21 cellular contexts compared by ENCODE assay signal in the genomic region with DNA sequence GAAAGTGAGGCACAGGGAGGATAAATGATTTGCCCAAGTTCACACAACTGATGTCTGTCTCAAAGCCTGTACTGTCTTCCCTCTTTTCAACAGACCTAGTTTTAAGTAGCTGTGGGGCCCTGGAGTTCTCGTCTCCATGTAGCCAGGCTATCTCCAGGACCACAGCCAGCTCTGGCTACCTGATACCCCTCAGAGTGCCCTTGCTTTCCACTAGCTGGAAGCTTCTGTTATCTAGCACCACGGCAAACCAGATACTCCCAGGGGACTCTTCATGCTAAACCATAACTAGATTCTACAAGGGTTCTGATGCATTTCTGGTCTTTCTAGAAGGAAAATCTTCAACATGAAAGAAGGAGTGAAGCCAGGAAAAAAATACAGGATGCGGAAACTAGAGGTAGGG.
"Had no signal": no experiment of that assay in that cellular context is flagged by ENCODE, and none has a peak within 500 bp of the region (broad histone marks: within the 10 kb centered on the region; RNA-seq: fewer than 3 reads in every experiment).

No MANE protein-coding gene starts in this region.

- H3K4me3 ChIP-seq: esophagus squamous epithelium, pancreas, prostate gland, right lobe of liver, tibial artery, upper lobe of left lung, uterus had no signal

- DNase-seq: esophagus squamous epithelium; foreskin fibroblast; immature natural killer cell; left cardiac atrium; mesendoderm; naive B cell; occipital lobe; pancreas; retina; right lobe of liver; stimulated activated CD4-positive, alpha-beta T cell treated with anti-CD3 and anti-CD28 coated beads, Interleukin-15, amount 100 ng/mL, for 24 hours; stimulated activated CD4-positive, alpha-beta T cell treated with anti-CD3 and anti-CD28 coated beads, Interleukin-1b, Interleukin-23, amount 100 ng/mL, for 48 hours; stimulated activated CD4-positive, alpha-beta T cell treated with anti-CD3 and anti-CD28 coated beads, Interleukin-4, amount 100 ng/mL, for 24 hours; tibial artery; upper lobe of left lung; uterus had no signal

- H3K36me3 Mint-ChIP-seq: immature natural killer cell; naive B cell; stimulated activated memory B cell treated with anti-CD40 and anti-IgM and Interleukin-4, amounts not matched to agents 10 μg/mL and 1 μg/mL and 100 μg/mL, for 72 hours had no signal

- H3K9me3 ChIP-seq: esophagus squamous epithelium, pancreas, prostate gland, right lobe of liver, tibial artery, upper lobe of left lung, uterus had no signal

- H3K4me1 ChIP-seq: esophagus squamous epithelium, pancreas, prostate gland, right lobe of liver, tibial artery, upper lobe of left lung, uterus had no signal

- ATAC-seq: left cardiac atrium; pancreas; right lobe of liver; stimulated activated memory B cell treated with anti-CD40 and anti-IgM and Interleukin-4, amounts not matched to agents 10 μg/mL and 1 μg/mL and 100 μg/mL, for 72 hours had no signal

- H3K36me3 ChIP-seq: esophagus squamous epithelium, pancreas, prostate gland, right lobe of liver, tibial artery, upper lobe of left lung, uterus had no signal

- H3K9me3 Mint-ChIP-seq: dendritic cell treated with granulocyte-macrophage colony-stimulating factor and Interleukin-4, amounts not matched to agents 40 ng/mL and 50 ng/mL, for 4 days; nephron; stimulated activated memory B cell treated with anti-CD40 and anti-IgM and Interleukin-4, amounts not matched to agents 10 μg/mL and 1 μg/mL and 100 μg/mL, for 72 hours; stimulated activated naive CD8-positive, alpha-beta T cell treated with anti-CD3 and anti-CD28 coated beads, Interleukin-15, Interleukin-2, amounts not matched to agents 100 ng/mL and 50 ng/mL, for 24 hours had no signal

- H3K27ac ChIP-seq: esophagus squamous epithelium, pancreas, prostate gland, right lobe of liver, tibial artery, upper lobe of left lung, uterus had no signal

- H3K4me1 Mint-ChIP-seq: immature natural killer cell; naive B cell; stimulated activated memory B cell treated with anti-CD40 and anti-IgM and Interleukin-4, amounts not matched to agents 10 μg/mL and 1 μg/mL and 100 μg/mL, for 72 hours had no signal

- H3K27me3 Mint-ChIP-seq: naive B cell; stimulated activated memory B cell treated with anti-CD40 and anti-IgM and Interleukin-4, amounts not matched to agents 10 μg/mL and 1 μg/mL and 100 μg/mL, for 72 hours; stimulated activated naive CD8-positive, alpha-beta T cell treated with anti-CD3 and anti-CD28 coated beads, Interleukin-15, Interleukin-2, amounts not matched to agents 100 ng/mL and 50 ng/mL, for 24 hours had no signal

- H3K27ac Mint-ChIP-seq: dendritic cell treated with granulocyte-macrophage colony-stimulating factor and Interleukin-4, amounts not matched to agents 40 ng/mL and 50 ng/mL, for 4 days; immature natural killer cell; naive B cell; nephron; stimulated activated memory B cell treated with anti-CD40 and anti-IgM and Interleukin-4, amounts not matched to agents 10 μg/mL and 1 μg/mL and 100 μg/mL, for 72 hours; stimulated activated naive CD8-positive, alpha-beta T cell treated with anti-CD3 and anti-CD28 coated beads, Interleukin-15, Interleukin-2, amounts not matched to agents 100 ng/mL and 50 ng/mL, for 24 hours had no signal

- H3K4me3 Mint-ChIP-seq: dendritic cell treated with granulocyte-macrophage colony-stimulating factor and Interleukin-4, amounts not matched to agents 40 ng/mL and 50 ng/mL, for 4 days; immature natural killer cell; nephron; stimulated activated memory B cell treated with anti-CD40 and anti-IgM and Interleukin-4, amounts not matched to agents 10 μg/mL and 1 μg/mL and 100 μg/mL, for 72 hours; stimulated activated naive CD8-positive, alpha-beta T cell treated with anti-CD3 and anti-CD28 coated beads, Interleukin-15, Interleukin-2, amounts not matched to agents 100 ng/mL and 50 ng/mL, for 24 hours had no signal

- H3K27me3 ChIP-seq: esophagus squamous epithelium, pancreas, right lobe of liver, upper lobe of left lung, uterus had no signal
